In the genomic region with DNA sequence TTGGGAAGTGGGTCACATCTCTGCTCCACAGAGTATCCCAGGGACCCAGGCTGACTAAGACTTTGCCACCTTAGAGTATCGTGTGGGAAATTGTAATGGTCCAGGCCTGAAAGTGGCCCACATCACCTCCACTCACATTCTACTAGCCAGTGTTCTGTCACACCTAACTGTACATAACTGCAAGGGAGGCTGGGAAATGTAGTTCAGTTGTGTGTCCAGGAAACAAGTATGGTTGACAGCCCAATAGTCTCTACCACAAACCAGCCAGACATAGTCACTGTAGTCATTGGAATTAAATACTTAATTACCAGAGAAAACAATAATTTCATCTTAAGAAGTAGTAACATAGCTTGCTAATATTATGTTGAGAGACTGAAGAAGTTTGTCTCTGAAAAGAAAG, we compare ENCODE assay signal across 23 cellular contexts.
"Had no signal": no experiment of that assay in that cellular context is flagged by ENCODE, and none has a peak within 500 bp of the region (broad histone marks: within the 10 kb centered on the region; RNA-seq: fewer than 3 reads in every experiment).

No MANE protein-coding gene starts in this region.

- H3K4me1 ChIP-seq: SJSA1 had no signal

- DNase-seq: KBM-7, MV-4-11, NCI-H1092, NCI-H1105 treated with DMSO at 0.1 percent for 48 hours, NCI-H1417 treated with DMSO at 0.1 percent for 48 hours, NCI-H146, NCI-H1694 treated with DMSO at 0.1 percent for 48 hours, NCI-H1930, NCI-H2081, NCI-H2107, NCI-H2227 treated with DMSO at 0.1 percent for 48 hours, NCI-H446, NCI-H510A, NCI-H524 treated with DMSO at 0.1 percent for 48 hours, NCI-H69, NCI-H774, Right ventricle myocardium superior, RPMI8226, SIG-M5 had no signal

- H3K9me3 ChIP-seq: SJSA1 had no signal

- H3K36me3 ChIP-seq: SJSA1 had no signal

- H3K27ac ChIP-seq: HL-60, SJSA1, SK-N-MC had no signal

- H3K4me3 ChIP-seq: SJSA1, SK-N-MC had no signal

- H3K27me3 ChIP-seq: SJSA1 had no signal

- FAIRE-seq: RCC 7860 had no signal
